2 cellular contexts compared by ENCODE assay signal in genomic region chr7:79352323-79352722, GRCh38.
TF ChIP-seq lines count a peak whose summit lies in the region.

No MANE protein-coding gene starts in this region.

TF ChIP-seq in A549, 52 proteins besides CTCF, POLR2A, EP300 and RAD21:
- TF ChIP-seq ELK1 (IDR thresholded peaks at IDR 0.05; ENCODE audit: low read depth, low read length) (no peak), EHF (CRISPR knock-in tag; IDR thresholded peaks at IDR 0.05) (no peak), CHD4 (IDR thresholded peaks at IDR 0.05; ENCODE audit: borderline replicate concordance) (no peak), TP53 (CRISPR knock-in tag; IDR thresholded peaks at IDR 0.05) (no peak), GATA3 (IDR thresholded peaks at IDR 0.05; ENCODE audit: borderline replicate concordance) (no peak), RCOR1 (IDR thresholded peaks at IDR 0.05; ENCODE audit: low read depth, low read length) (no peak), RNF2 (IDR thresholded peaks at IDR 0.05; ENCODE audit: borderline replicate concordance, low read depth) (no peak), HMGXB4 (CRISPR knock-in tag; IDR thresholded peaks at IDR 0.05; ENCODE audit: borderline replicate concordance) (no peak), KDM5A (IDR thresholded peaks at IDR 0.05) (no peak), TFCP2L1 (CRISPR knock-in tag; IDR thresholded peaks at IDR 0.05) (no peak), ESRRA (IDR thresholded peaks at IDR 0.05; ENCODE audit: borderline replicate concordance, low read length) (no peak), HDAC2 (IDR thresholded peaks at IDR 0.05) (no peak), PHF8 (IDR thresholded peaks at IDR 0.05; ENCODE audit: borderline replicate concordance, low read depth) (no peak)

TF ChIP-seq in HepG2, 621 proteins besides CTCF, POLR2A, EP300 and RAD21:
- TF ChIP-seq YEATS4 (CRISPR knock-in tag; IDR thresholded peaks at IDR 0.05; ENCODE audit: borderline replicate concordance) (no peak), RARA (CRISPR knock-in tag; IDR thresholded peaks at IDR 0.05) (0 out of 2 replicates have a peak, but pooled peaks have one; percentile 21), FOXA1 (IDR thresholded peaks at IDR 0.05) (no peak), FOXA1 (CRISPR knock-in tag; IDR thresholded peaks at IDR 0.05) (peak; percentile 42; the same call in 1 of the 2 replicates), MED8 (CRISPR knock-in tag; IDR thresholded peaks at IDR 0.05; ENCODE audit: insufficient replicate concordance) (no peak), REPIN1 (CRISPR knock-in tag; IDR thresholded peaks at IDR 0.05; ENCODE audit: borderline replicate concordance, low read depth) (no peak), ARID5B (CRISPR knock-in tag; IDR thresholded peaks at IDR 0.05) (peak; percentile 23; the same call in 1 of the 2 replicates), PLSCR1 (CRISPR knock-in tag; IDR thresholded peaks at IDR 0.05; ENCODE audit: borderline replicate concordance) (no peak), AKNA (CRISPR knock-in tag; IDR thresholded peaks at IDR 0.05; ENCODE audit: borderline replicate concordance) (no peak), ZIK1 (CRISPR knock-in tag; IDR thresholded peaks at IDR 0.05; ENCODE audit: borderline replicate concordance, low read depth) (no peak), ZNF564 (CRISPR knock-in tag; IDR thresholded peaks at IDR 0.05) (no peak), PAF1 (CRISPR knock-in tag; IDR thresholded peaks at IDR 0.05) (no peak), FOXA3 (CRISPR knock-in tag; IDR thresholded peaks at IDR 0.05) (peak; percentile 55; the same call in 1 of the 2 replicates), ZNF572 (CRISPR knock-in tag; IDR thresholded peaks at IDR 0.05) (no peak)
